In genomic region chr18:77210249-77210648, GRCh38 we compare ENCODE assay signal across 21 cellular contexts. TPM values are rescaled to one million over a fixed set of nuclear protein-coding genes. Genes with fewer than 3 reads are reported as not detected.
A peak's percentile ranks its signal among the peaks of the same experiment; 100 is the strongest.
DNase-seq lines count a peak whose midpoint lies in the region; ATAC-seq and TF ChIP-seq lines count a peak whose summit lies in the region.
"Had no signal": no experiment of that assay in that cellular context is flagged by ENCODE, and none has a peak within 500 bp of the region (broad histone marks: within the 10 kb centered on the region; RNA-seq: fewer than 3 reads in every experiment).

No MANE protein-coding gene starts in this region.

- no peak overlapping the region for H3K18ac ChIP-seq in IMR-90 (ENCODE audit: low read depth, low read length)

- no peaks in the 10 kb centered on the region for H3K9me3 Mint-ChIP-seq in activated T-cell treated with anti-CD3 and anti-CD28 coated beads, Interleukin-2, amount 50 U/mL, for 72 hours
- H3K9me3 Mint-ChIP-seq in central memory CD8-positive, alpha-beta T cell = no peaks in the 10 kb centered on the region
- no peaks in the 10 kb centered on the region for H3K9me3 Mint-ChIP-seq in stimulated activated naive B cell treated with anti-CD40 and anti-IgM and Interleukin-4, amounts not matched to agents 10 μg/mL and 1 μg/mL and 100 μg/mL, for 72 hours
- H3K9me3 Mint-ChIP-seq: nephron progenitor cell had no signal

- peaks cover 12% of the 10 kb centered on the region; the same call in 1 of the 2 replicates for H3K9me1 ChIP-seq in IMR-90 (ENCODE audit: insufficient read depth, low read length)

- no peak overlapping the region for H3K9ac ChIP-seq in IMR-90 (ENCODE audit: low read depth, low read length)

- H2AK5ac ChIP-seq in IMR-90 (ENCODE audit: low read depth, low read length) = peak overlapping the region; percentile 89

- H3K27me3 ChIP-seq in IMR-90 (ENCODE audit: control insufficient read depth, insufficient read depth, low read length) = no peaks in the 10 kb centered on the region
- H3K27me3 ChIP-seq: brain microvascular endothelial cell, heart right ventricle, testis had no signal

- no peak for TF ChIP-seq POLR2A in IMR-90 (IDR thresholded peaks at IDR 0.05; ENCODE audit: low read depth, low read length)

- no peaks in the 10 kb centered on the region for H3K36me3 Mint-ChIP-seq in activated T-cell treated with anti-CD3 and anti-CD28 coated beads, Interleukin-2, amount 50 U/mL, for 72 hours (ENCODE audit: insufficient read depth in 2 of 2)
- H3K36me3 Mint-ChIP-seq in central memory CD8-positive, alpha-beta T cell (ENCODE audit: insufficient read depth) = peaks cover 12% of the 10 kb centered on the region
- no peaks in the 10 kb centered on the region for H3K36me3 Mint-ChIP-seq in stimulated activated naive B cell treated with anti-CD40 and anti-IgM and Interleukin-4, amounts not matched to agents 10 μg/mL and 1 μg/mL and 100 μg/mL, for 72 hours

- WGBS in IMR-90 (ENCODE audit: extremely low coverage in 2 of 2, insufficient read length in 1 of 2), 2 experiments = 80% methylated on average over 1 of the region's 7 CpGs; no CpG with 5 or more reads in 1 of the 2 experiments

- 0 out of 2 replicates have a peak overlapping the region, but pooled peaks have one; percentile 18 for H3K14ac ChIP-seq in IMR-90 (replicated peaks; ENCODE audit: low read depth, low read length)

- peak overlapping the region; percentile 20 to 72; a peak in 2 of 4 replicates for H4K8ac ChIP-seq in IMR-90 (ENCODE audit: low read depth in 2 of 2, low read length in 2 of 2)

- TF ChIP-seq RAD21 in IMR-90 (IDR thresholded peaks at IDR 0.05; ENCODE audit: low read length) = no peak

- BruUV-seq in IMR-90 (replicated peaks; lab: Mats Ljungman, UMichigan) = no TSS peak

- ATAC-seq in activated T-cell treated with anti-CD3 and anti-CD28 coated beads, Interleukin-2, amount 50 U/mL, for 72 hours (replicated peaks in 1 of 2) = no peak
- ATAC-seq in IMR-90 (ENCODE audit: low read depth) (no peak), GM21390 (IDR thresholded peaks at IDR 0.05; ENCODE audit: unreplicated experiment) (no peak)
- ATAC-seq in central memory CD8-positive, alpha-beta T cell (replicated peaks; ENCODE audit: extremely low read depth, poor library complexity, severe bottlenecking) = no peak
- no peak for ATAC-seq in stimulated activated naive B cell treated with anti-CD40 and anti-IgM and Interleukin-4, amounts not matched to agents 10 μg/mL and 1 μg/mL and 100 μg/mL, for 72 hours (replicated peaks)
- ATAC-seq: left lobe of liver, sciatic nerve had no signal

- CTCF ChIA-PET in IMR-90 (lab: Yijun Ruan, JAX) = interaction anchor here (1.8 to 2.4 kb wide), 3 partner anchors 142 to 210 kb away, joined by 6 to 28 read pairs (median 19); no protein-coding TSS in a partner anchor

- POLR2A ChIA-PET in IMR-90 (lab: Charles Lee; ENCODE audit: unreplicated experiment) = no interaction called here

- peak overlapping the region; percentile 76 for H2BK120ac ChIP-seq in IMR-90 (ENCODE audit: low read depth, low read length)

- H4K5ac ChIP-seq in IMR-90 (ENCODE audit: low read depth, low read length) = no peak overlapping the region

- peak overlapping the region; percentile 18 for H2AK9ac ChIP-seq in IMR-90 (replicated peaks; ENCODE audit: low read depth, low read length, poor library complexity)

- TF ChIP-seq CTCF in IMR-90 (conservative IDR thresholded peaks at IDR 0.05; ENCODE audit: low read depth, low read length) = no peak

- no peaks in the 10 kb centered on the region for H3K9me3 ChIP-seq in IMR-90 (ENCODE audit: control insufficient read depth, insufficient read depth, low read length)
- H3K9me3 ChIP-seq: heart right ventricle, testis had no signal

- no peak overlapping the region for H3K4me2 ChIP-seq in IMR-90 (ENCODE audit: low read depth, low read length)

- peaks cover 44% of the 10 kb centered on the region for H3K4me1 Mint-ChIP-seq in activated T-cell treated with anti-CD3 and anti-CD28 coated beads, Interleukin-2, amount 50 U/mL, for 72 hours (ENCODE audit: low read depth)
- peaks cover 39% of the 10 kb centered on the region for H3K4me1 Mint-ChIP-seq in central memory CD8-positive, alpha-beta T cell
- peaks cover 15 to 33% of the 10 kb centered on the region in 2 donors for H3K4me1 Mint-ChIP-seq in stimulated activated naive B cell treated with anti-CD40 and anti-IgM and Interleukin-4, amounts not matched to agents 10 μg/mL and 1 μg/mL and 100 μg/mL, for 72 hours
- H3K4me1 Mint-ChIP-seq: nephron progenitor cell had no signal

- peaks cover 15% of the 10 kb centered on the region for H3K4me1 ChIP-seq in IMR-90 (ENCODE audit: control insufficient read depth, insufficient read depth, low read length)

- DNase-seq in activated T-cell treated with anti-CD3 and anti-CD28 coated beads, Interleukin-2, amount 50 U/mL, for 72 hours = no peak
- no peak for DNase-seq in activated T-cell treated with anti-CD3 and anti-CD28 coated beads, Interleukin-2, amount 50 U/mL, for 48 hours
- DNase-seq in IMR-90 (no peak), cerebellar cortex (ENCODE audit: low spot score) (no peak)
- no peak for DNase-seq in central memory CD8-positive, alpha-beta T cell (ENCODE audit: low spot score in 2 of 2)
- no peak for DNase-seq in stimulated activated naive B cell treated with anti-CD40 and anti-IgM and Interleukin-4, amounts not matched to agents 10 μg/mL and 1 μg/mL and 100 μg/mL, for 72 hours
- DNase-seq: activated CD4-positive, alpha-beta T cell treated with anti-CD3 and anti-CD28 coated beads for 48 hours; DMS79; heart right ventricle; NCI-H1105; nephron progenitor cell; SW 1271; testis had no signal

- intact Hi-C loops in IMR-90 (cut with micrococcal nuclease) = loop anchor here (2.0 kb wide), 1 partner anchor 287 kb away; no protein-coding TSS in a partner anchor

- H3K27ac ChIP-seq in IMR-90 (ENCODE audit: insufficient read depth, low read length) = no peak overlapping the region
- H3K27ac ChIP-seq: coronary artery, testis had no signal

- no peaks in the 10 kb centered on the region for H3K36me3 ChIP-seq in IMR-90 (ENCODE audit: control insufficient read depth, insufficient read depth, low read length)
- H3K36me3 ChIP-seq: brain microvascular endothelial cell, heart right ventricle had no signal

- H3K4me3 Mint-ChIP-seq in activated T-cell treated with anti-CD3 and anti-CD28 coated beads, Interleukin-2, amount 50 U/mL, for 72 hours = peak overlapping the region; percentile 78 to 99
- peak overlapping the region; percentile 86 for H3K4me3 Mint-ChIP-seq in central memory CD8-positive, alpha-beta T cell
- H3K4me3 Mint-ChIP-seq in stimulated activated naive B cell treated with anti-CD40 and anti-IgM and Interleukin-4, amounts not matched to agents 10 μg/mL and 1 μg/mL and 100 μg/mL, for 72 hours = no peak overlapping the region
- H3K4me3 Mint-ChIP-seq: nephron progenitor cell had no signal

- H3K27ac Mint-ChIP-seq in activated T-cell treated with anti-CD3 and anti-CD28 coated beads, Interleukin-2, amount 50 U/mL, for 72 hours = no peak overlapping the region
- peak overlapping the region; percentile 96 for H3K27ac Mint-ChIP-seq in central memory CD8-positive, alpha-beta T cell (ENCODE audit: low read depth)
- H3K27ac Mint-ChIP-seq in stimulated activated naive B cell treated with anti-CD40 and anti-IgM and Interleukin-4, amounts not matched to agents 10 μg/mL and 1 μg/mL and 100 μg/mL, for 72 hours = peak overlapping the region; percentile 14
- H3K27ac Mint-ChIP-seq: nephron progenitor cell had no signal

- peak overlapping the region; percentile 73; the same call in 1 of the 3 replicates for H2BK15ac ChIP-seq in IMR-90 (ENCODE audit: low read depth, low read length)

- no peaks in the 10 kb centered on the region for H4K20me1 ChIP-seq in IMR-90 (ENCODE audit: insufficient read depth, low read length)

- H3K23ac ChIP-seq in IMR-90 (ENCODE audit: low read depth, low read length) = no peak overlapping the region

- peak overlapping the region; percentile 11 for H2BK5ac ChIP-seq in IMR-90 (ENCODE audit: low read depth, low read length, poor library complexity, severe bottlenecking)

- H3K4ac ChIP-seq in IMR-90 (ENCODE audit: low read depth, low read length) = peak overlapping the region; percentile 77

- no peaks in the 10 kb centered on the region for H3K79me1 ChIP-seq in IMR-90 (ENCODE audit: low read depth in 1 of 2, low read length in 2 of 2)

- H3K4me3 ChIP-seq in IMR-90 (ENCODE audit: insufficient read depth, low read depth, low read length) = no peak overlapping the region
- H3K4me3 ChIP-seq: coronary artery, heart right ventricle, testis had no signal

- no peaks in the 10 kb centered on the region for H3K27me3 Mint-ChIP-seq in activated T-cell treated with anti-CD3 and anti-CD28 coated beads, Interleukin-2, amount 50 U/mL, for 72 hours (ENCODE audit: low read depth)
- no peaks in the 10 kb centered on the region for H3K27me3 Mint-ChIP-seq in central memory CD8-positive, alpha-beta T cell
- no peaks in the 10 kb centered on the region for H3K27me3 Mint-ChIP-seq in stimulated activated naive B cell treated with anti-CD40 and anti-IgM and Interleukin-4, amounts not matched to agents 10 μg/mL and 1 μg/mL and 100 μg/mL, for 72 hours

- H4K91ac ChIP-seq in IMR-90 (ENCODE audit: insufficient read depth, low read depth, low read length) = peak overlapping the region; percentile 63

- in situ Hi-C loops in IMR-90 (cut with MboI; ENCODE audit: low sequenced_read_pairs) = loop anchor here (25.0 kb wide), 1 partner anchor 398 kb away; the partner anchor contains the start of gene ZNF236

- dilution Hi-C loops in IMR-90 (cut with HindIII; ENCODE audit: low sequenced_read_pairs, unreplicated experiment) = no loop called here

- peak overlapping the region; percentile 69; the same call in 1 of the 2 replicates for H2BK20ac ChIP-seq in IMR-90 (ENCODE audit: low read depth, low read length)

- no peak overlapping the region for H2AFZ ChIP-seq in IMR-90 (replicated peaks; ENCODE audit: low read length, poor library complexity)

- H3K56ac ChIP-seq in IMR-90 (ENCODE audit: extremely low read depth, insufficient read depth, low read length) = no peak overlapping the region

TF ChIP-seq in IMR-90, 13 proteins besides CTCF, POLR2A, EP300 and RAD21 (continues in another document):
- no peak for TF ChIP-seq NFE2L2 (IDR thresholded peaks at IDR 0.05; ENCODE audit: low read depth, low read length)
- no peak for TF ChIP-seq USF2 (IDR thresholded peaks at IDR 0.05; ENCODE audit: low read depth, low read length)
- no peak for TF ChIP-seq BHLHE40 (IDR thresholded peaks at IDR 0.05; ENCODE audit: low read depth, low read length)
- no peak for TF ChIP-seq MAFK (IDR thresholded peaks at IDR 0.05; ENCODE audit: low read depth, low read length)

RNA-seq across cellular contexts. Expression of gene GALR1, which starts 39.4 kb away (rescaled TPM):
- total RNA-seq in activated T-cell treated with anti-CD3 and anti-CD28 coated beads, Interleukin-2, amount 50 U/mL, for 72 hours = not detected
- not detected in 2 replicates for total RNA-seq in IMR-90 (2012; rRNA removed)
- polyA plus RNA-seq in IMR-90 (2012; rRNA removed) = not detected in 2 replicates
- polyA plus RNA-seq in IMR-90 (2012; cell fraction: cytosol; rRNA removed) = not detected in 2 replicates
- polyA plus RNA-seq in IMR-90 (2012; cell fraction: nucleus; rRNA removed; ENCODE audit: low replicate concordance) = not detected in 2 replicates
- total RNA-seq: left lobe of liver, LHCN-M2, NCI-H460 had no signal
- polyA plus RNA-seq: AG04450 had no signal

Comparison
In these comparisons a context has a peak if more than half of its experiments do, and no peak if none do; other contexts are left out.
1. H3K4me3 Mint-ChIP-seq: peak in activated T-cell treated with anti-CD3 and anti-CD28 coated beads, Interleukin-2, amount 50 U/mL, for 72 hours (2 of 2) and central memory CD8-positive, alpha-beta T cell (single experiment); none in stimulated activated naive B cell treated with anti-CD40 and anti-IgM and Interleukin-4, amounts not matched to agents 10 μg/mL and 1 μg/mL and 100 μg/mL, for 72 hours (0 of 2).